Comparison of ENCODE assay signal across 21 cellular contexts in genomic region chr18:71878226-71878625, GRCh38.
A peak's percentile ranks its signal among the peaks of the same experiment; 100 is the strongest.
DNase-seq lines count a peak whose midpoint lies in the region; ATAC-seq, FAIRE-seq and TF ChIP-seq lines count a peak whose summit lies in the region.
"Had no signal": no experiment of that assay in that cellular context is flagged by ENCODE, and none has a peak within 500 bp of the region (broad histone marks: within the 10 kb centered on the region; RNA-seq: fewer than 3 reads in every experiment).

No MANE protein-coding gene starts in this region.

- FAIRE-seq in HepG2 (lab: Jason Lieb, UNC) = no peak
- FAIRE-seq: A204.1, G401.6, RCC 7860 had no signal

- H3K9me3 ChIP-seq in HepG2 (ENCODE audit: low read length) = no peaks in the 10 kb centered on the region
- no peaks in the 10 kb centered on the region for H3K9me3 ChIP-seq in right lobe of liver
- no peaks in the 10 kb centered on the region for H3K9me3 ChIP-seq in OCI-LY3 (ENCODE audit: insufficient read depth, low read length)
- H3K9me3 ChIP-seq in CD8-positive, alpha-beta T cell (ENCODE audit: low read length) = no peaks in the 10 kb centered on the region
- H3K9me3 ChIP-seq: BE2C had no signal

- H3K4me3 Mint-ChIP-seq in CD8-positive, alpha-beta T cell = no peak overlapping the region
- H3K4me3 Mint-ChIP-seq: CD4-positive, alpha-beta T cell had no signal

- TF ChIP-seq RAD21 in HepG2 (CRISPR knock-in tag; IDR thresholded peaks at IDR 0.05) = no peak

- no peaks in the 10 kb centered on the region for H3K36me3 ChIP-seq in HepG2 (replicated peaks in 1 of 2; ENCODE audit: control insufficient read depth in 1 of 2, insufficient read depth in 2 of 2, low read length in 2 of 2)
- H3K36me3 ChIP-seq in right lobe of liver = no peaks in the 10 kb centered on the region
- no peaks in the 10 kb centered on the region for H3K36me3 ChIP-seq in OCI-LY3 (replicated peaks; ENCODE audit: low read depth, low read length)
- H3K36me3 ChIP-seq in CD8-positive, alpha-beta T cell (ENCODE audit: insufficient read depth, low read length) = no peaks in the 10 kb centered on the region
- H3K36me3 ChIP-seq: BE2C had no signal

- TF ChIP-seq EP300 in HepG2 (IDR thresholded peaks at IDR 0.05; ENCODE audit: low read depth in 2 of 2, low read length in 2 of 2) (no peak), HepG2 (CRISPR knock-in tag; IDR thresholded peaks at IDR 0.05; ENCODE audit: borderline replicate concordance) (no peak)

- H3K9ac ChIP-seq in HepG2 (ENCODE audit: insufficient read depth, low read depth, low read length) (no peak overlapping the region), OCI-LY3 (ENCODE audit: low read length) (no peak overlapping the region)
- H3K9ac ChIP-seq: GM23248 had no signal

- in situ Hi-C loops in HepG2 (cut with HindIII; ENCODE audit: extremely low pct_ligation_motif_present, low pct_unique_long_range_greater_than_20kb) = no loop called here

- no peak for TF ChIP-seq POLR2A in HepG2 (IDR thresholded peaks at IDR 0.05; ENCODE audit: insufficient read depth in 1 of 2, low read depth in 2 of 2, low read length in 2 of 2)
- no peak for TF ChIP-seq POLR2A in right lobe of liver (IDR thresholded peaks at IDR 0.05)

- CTCF ChIA-PET in HepG2 (lab: Yijun Ruan, JAX; ENCODE audit: low intra/inter-chr PET ratio, low total read pairs) = no interaction called here
- CTCF ChIA-PET in CD8-positive, alpha-beta T cell (lab: Charles Lee) = no interaction called here

- peak; percentile 5 for DNase-seq in HepG2 (ENCODE audit: low spot score)
- DNase-seq in right lobe of liver = no peak
- peak; percentile 3 for DNase-seq in glomerular visceral epithelial cell (ENCODE audit: extremely low spot score)
- DNase-seq in retina = no peak
- no peak for DNase-seq in stimulated activated CD4-positive, alpha-beta T cell treated with anti-CD3 and anti-CD28 coated beads, Interleukin-15, amount 100 ng/mL, for 24 hours
- DNase-seq in CD8-positive, alpha-beta T cell = no peak
- DNase-seq: BE2C; Calu3; CD4-positive, alpha-beta T cell; DND-41; GM23248; NCI-H1092 treated with DMSO at 0.1 percent for 48 hours; NCI-H2081; NCI-H774 had no signal

- TF ChIP-seq CTCF in HepG2 (CRISPR knock-in tag; IDR thresholded peaks at IDR 0.05) (no peak), right lobe of liver (IDR thresholded peaks at IDR 0.05) (no peak), OCI-LY3 (IDR thresholded peaks at IDR 0.05; ENCODE audit: low read depth, low read length) (no peak)
- TF ChIP-seq CTCF in CD8-positive, alpha-beta T cell (IDR thresholded peaks at IDR 0.05) = no peak

- no peaks in the 10 kb centered on the region for H3K9me3 Mint-ChIP-seq in CD8-positive, alpha-beta T cell
- H3K9me3 Mint-ChIP-seq: CD4-positive, alpha-beta T cell had no signal

- H3K4me1 ChIP-seq in HepG2 (ENCODE audit: insufficient read depth, low read length) (no peaks in the 10 kb centered on the region), right lobe of liver (no peaks in the 10 kb centered on the region), OCI-LY3 (ENCODE audit: low read length) (no peaks in the 10 kb centered on the region)
- H3K4me1 ChIP-seq in CD8-positive, alpha-beta T cell (ENCODE audit: insufficient read depth, low read length) = no peaks in the 10 kb centered on the region
- H3K4me1 ChIP-seq: BE2C had no signal

- no peaks in the 10 kb centered on the region for H3K36me3 Mint-ChIP-seq in CD8-positive, alpha-beta T cell

- H4K20me1 ChIP-seq in HepG2 (ENCODE audit: insufficient read depth, low read length) (no peaks in the 10 kb centered on the region), OCI-LY3 (ENCODE audit: insufficient read depth, low read length) (no peaks in the 10 kb centered on the region)

- ATAC-seq in HepG2 (no peak), right lobe of liver (no peak), GM18511 (IDR thresholded peaks at IDR 0.05; ENCODE audit: unreplicated experiment) (no peak)
- no peak for ATAC-seq in CD8-positive, alpha-beta T cell
- ATAC-seq: HCT116, Right ventricle myocardium inferior had no signal

- no peaks in the 10 kb centered on the region for H3K4me1 Mint-ChIP-seq in CD8-positive, alpha-beta T cell (ENCODE audit: low read depth)

- H2AFZ ChIP-seq in HepG2 (ENCODE audit: low read length) = no peak overlapping the region
- 0 out of 2 replicates have a peak overlapping the region, but pooled peaks have one; percentile 12 for H2AFZ ChIP-seq in OCI-LY3 (ENCODE audit: low read depth, low read length)
- H2AFZ ChIP-seq: GM23248 had no signal

- H3K27ac Mint-ChIP-seq in CD8-positive, alpha-beta T cell = no peak overlapping the region
- H3K27ac Mint-ChIP-seq: CD4-positive, alpha-beta T cell had no signal

- no peaks in the 10 kb centered on the region; a peak in 1 of 5 replicates for H3K27me3 ChIP-seq in HepG2 (ENCODE audit: control insufficient read depth in 1 of 2, insufficient read depth in 2 of 2, low read length in 2 of 2)
- no peaks in the 10 kb centered on the region for H3K27me3 ChIP-seq in right lobe of liver
- no peaks in the 10 kb centered on the region for H3K27me3 ChIP-seq in OCI-LY3 (ENCODE audit: low read depth, low read length)
- H3K27me3 ChIP-seq in CD8-positive, alpha-beta T cell (ENCODE audit: insufficient read depth, low read length) = no peaks in the 10 kb centered on the region
- H3K27me3 ChIP-seq: BE2C had no signal

- no peak overlapping the region for H3K4me2 ChIP-seq in HepG2 (ENCODE audit: low read depth, low read length)
- H3K4me2 ChIP-seq in OCI-LY3 (ENCODE audit: low read length) = no peak overlapping the region

- H3K79me2 ChIP-seq in HepG2 (ENCODE audit: insufficient read depth, low read length) (no peaks in the 10 kb centered on the region), OCI-LY3 (ENCODE audit: low read length) (no peaks in the 10 kb centered on the region)

- H3K4me3 ChIP-seq in HepG2 (replicated peaks in 1 of 3; ENCODE audit: insufficient read depth in 1 of 3, low read depth in 2 of 3, low read length in 3 of 3) (no peak overlapping the region), right lobe of liver (no peak overlapping the region), OCI-LY3 (ENCODE audit: low read length) (no peak overlapping the region)
- no peak overlapping the region for H3K4me3 ChIP-seq in CD8-positive, alpha-beta T cell (ENCODE audit: low read depth, low read length)
- H3K4me3 ChIP-seq: GM23248 had no signal

- no peak overlapping the region for H3K27ac ChIP-seq in HepG2 (ENCODE audit: extremely low read length, insufficient read depth, low read length)
- no peak overlapping the region for H3K27ac ChIP-seq in right lobe of liver
- no peak overlapping the region for H3K27ac ChIP-seq in OCI-LY3 (ENCODE audit: low read length)
- H3K27ac ChIP-seq in CD8-positive, alpha-beta T cell (ENCODE audit: low read depth, low read length) = no peak overlapping the region
- H3K27ac ChIP-seq: GM23248 had no signal

- intact Hi-C loops in HepG2 (cut with micrococcal nuclease; ENCODE audit: unreplicated experiment) = no loop called here
- intact Hi-C loops in right lobe of liver (cut with DNase I) = no loop called here
- intact Hi-C loops in CD8-positive, alpha-beta T cell (cut with DNase I, micrococcal nuclease) = no loop called here

- BruUV-seq in HepG2 (replicated peaks; lab: Mats Ljungman, UMichigan) = no TSS peak

- POLR2A ChIA-PET in HepG2 (lab: Yijun Ruan, JAX) = no interaction called here
- POLR2A ChIA-PET in CD8-positive, alpha-beta T cell (lab: Charles Lee) = no interaction called here

- 48% methylated on average over 4 of the region's 4 CpGs for WGBS in HepG2 (ENCODE audit: low lambda C conversion rate)
- WGBS in right lobe of liver (ENCODE audit: insufficient coverage, low coverage, low lambda C conversion rate, missing lambda C conversion rate) = 61% methylated on average over 4 of the region's 4 CpGs

- no peaks in the 10 kb centered on the region for H3K27me3 Mint-ChIP-seq in CD8-positive, alpha-beta T cell (ENCODE audit: low read depth)
- H3K27me3 Mint-ChIP-seq: CD4-positive, alpha-beta T cell had no signal

TF ChIP-seq in HepG2, 621 proteins besides CTCF, POLR2A, EP300 and RAD21 (continues in another document):
- TF ChIP-seq ZNF83 (CRISPR knock-in tag; IDR thresholded peaks at IDR 0.05; ENCODE audit: borderline replicate concordance) (no peak), ZNF337 (CRISPR knock-in tag; IDR thresholded peaks at IDR 0.05; ENCODE audit: borderline replicate concordance, low read depth) (no peak), ZBTB20 (CRISPR knock-in tag; IDR thresholded peaks at IDR 0.05; ENCODE audit: borderline replicate concordance, low read depth) (no peak), THYN1 (CRISPR knock-in tag; IDR thresholded peaks at IDR 0.05; ENCODE audit: borderline replicate concordance, low read depth) (no peak), ISX (CRISPR knock-in tag; conservative IDR thresholded peaks at IDR 0.05) (no peak), NR1H2 (CRISPR knock-in tag; IDR thresholded peaks at IDR 0.05; ENCODE audit: borderline replicate concordance, low read depth) (no peak), ZSCAN21 (CRISPR knock-in tag; IDR thresholded peaks at IDR 0.05; ENCODE audit: borderline replicate concordance) (no peak), ZFP37 (CRISPR knock-in tag; IDR thresholded peaks at IDR 0.05; ENCODE audit: borderline replicate concordance) (no peak), FOSL1 (CRISPR knock-in tag; IDR thresholded peaks at IDR 0.05; ENCODE audit: borderline replicate concordance) (no peak), TARDBP (CRISPR knock-in tag; IDR thresholded peaks at IDR 0.05) (no peak), MED1 (CRISPR knock-in tag; IDR thresholded peaks at IDR 0.05) (no peak), ZNF567 (CRISPR knock-in tag; IDR thresholded peaks at IDR 0.05; ENCODE audit: borderline replicate concordance) (no peak), MXI1 (IDR thresholded peaks at IDR 0.05; ENCODE audit: borderline replicate concordance, low read depth, low read length) (no peak), EHMT2 (IDR thresholded peaks at IDR 0.05; ENCODE audit: borderline replicate concordance, low read depth, low read length) (no peak), PHF5A (CRISPR knock-in tag; IDR thresholded peaks at IDR 0.05; ENCODE audit: low read depth, unreplicated experiment) (no peak), ZNF33A (CRISPR knock-in tag; IDR thresholded peaks at IDR 0.05; ENCODE audit: borderline replicate concordance) (no peak)
- TF ChIP-seq, protein P1, sequence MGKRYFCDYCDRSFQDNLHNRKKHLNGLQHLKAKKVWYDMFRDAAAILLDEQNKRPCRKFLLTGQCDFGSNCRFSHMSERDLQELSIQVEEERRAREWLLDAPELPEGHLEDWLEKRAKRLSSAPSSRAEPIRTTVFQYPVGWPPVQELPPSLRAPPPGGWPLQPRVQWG (CRISPR knock-in tag; IDR thresholded peaks at IDR 0.05; ENCODE audit: borderline replicate concordance, low read depth) = no peak

Comparison
In these comparisons a context has a peak if more than half of its experiments do, and no peak if none do; other contexts are left out.
1. DNase-seq: peak in HepG2 (single experiment) and glomerular visceral epithelial cell (single experiment); none in right lobe of liver (0 of 3), retina (single experiment), stimulated activated CD4-positive, alpha-beta T cell treated with anti-CD3 and anti-CD28 coated beads, Interleukin-15, amount 100 ng/mL, for 24 hours (single experiment) and CD8-positive, alpha-beta T cell (0 of 7).